Comparison of ENCODE assay signal across 10 cellular contexts in genomic region chr2:164842624-164842966, GRCh38. TPM values are rescaled to one million over a fixed set of nuclear protein-coding genes. Genes with fewer than 3 reads are reported as not detected.
DNase-seq lines count a peak whose midpoint lies in the region; ATAC-seq and TF ChIP-seq lines count a peak whose summit lies in the region.
"Had no signal": no experiment of that assay in that cellular context is flagged by ENCODE, and none has a peak within 500 bp of the region (broad histone marks: within the 10 kb centered on the region; RNA-seq: fewer than 3 reads in every experiment).

No MANE protein-coding gene starts in this region.

- H3K36me3 ChIP-seq in cardiac muscle cell (no peaks in the 10 kb centered on the region), mucosa of rectum (ENCODE audit: control insufficient read depth in 2 of 2, insufficient read depth in 2 of 2, low read length in 2 of 2) (no peaks in the 10 kb centered on the region), upper lobe of left lung (no peaks in the 10 kb centered on the region)

- TF ChIP-seq EP300 in upper lobe of left lung (IDR thresholded peaks at IDR 0.05) = no peak

- no peaks in the 10 kb centered on the region for H3K9me3 ChIP-seq in cardiac muscle cell (ENCODE audit: low read depth)
- no peaks in the 10 kb centered on the region for H3K9me3 ChIP-seq in mucosa of rectum (ENCODE audit: control insufficient read depth in 2 of 2, low read length in 2 of 2)
- no peaks in the 10 kb centered on the region for H3K9me3 ChIP-seq in upper lobe of left lung

- peak overlapping the region in 1 of 2 donors; percentile 93 for H3K9ac ChIP-seq in mucosa of rectum (ENCODE audit: low read depth in 1 of 2, low read length in 2 of 2)

- TF ChIP-seq CTCF in cardiac muscle cell (IDR thresholded peaks at IDR 0.05; ENCODE audit: low read depth, low read length) = no peak
- TF ChIP-seq CTCF in upper lobe of left lung (IDR thresholded peaks at IDR 0.05) = no peak

- H3K4me1 ChIP-seq in cardiac muscle cell (ENCODE audit: low read depth) (peaks cover 19% of the 10 kb centered on the region), mucosa of rectum (ENCODE audit: control insufficient read depth in 2 of 2, insufficient read depth in 2 of 2, low read length in 2 of 2) (peaks cover 8 to 14% of the 10 kb centered on the region in 2 donors), upper lobe of left lung (peaks cover 6 to 28% (median 16%) of the 10 kb centered on the region in 4 donors)

- TF ChIP-seq POLR2A in upper lobe of left lung (IDR thresholded peaks at IDR 0.05) = no peak

- intact Hi-C loops in cardiac septum (cut with DNase I) (no loop called here), posterior vena cava (cut with DNase I) (loop anchor here in 1 of 2 donors (5.0 kb wide), 1 partner anchor 105 kb away; no protein-coding TSS in a partner anchor)

- ATAC-seq in upper lobe of left lung (ENCODE audit: low FRiP score in 2 of 2) = no peak

- H3K27me3 ChIP-seq in cardiac muscle cell (no peaks in the 10 kb centered on the region), mucosa of rectum (ENCODE audit: control insufficient read depth in 2 of 2, insufficient read depth in 2 of 2, low read length in 2 of 2) (no peaks in the 10 kb centered on the region), upper lobe of left lung (no peaks in the 10 kb centered on the region)

- 48 to 58% methylated on average over 8 of the region's 8 CpGs for WGBS in upper lobe of left lung, 2 donors

- H3K4me3 ChIP-seq in cardiac muscle cell (peak overlapping the region; percentile 92), mucosa of rectum (ENCODE audit: low read length in 2 of 2) (peak overlapping the region; percentile 77 to 88), upper lobe of left lung (peak overlapping the region in 3 of 4 donors; percentile 72 to 86 (median 83))

- DNase-seq in cardiac muscle cell (ENCODE audit: low read depth in 1 of 2, low spot score in 1 of 2) = no peak
- no peak for DNase-seq in cardiac septum (ENCODE audit: low spot score)
- DNase-seq in upper lobe of left lung = no peak
- DNase-seq in activated CD4-positive, CD25-positive, alpha-beta regulatory T cell treated with anti-CD3 and anti-CD28 coated beads, Interleukin-2, amount 50 U/mL, for 72 hours = no peak
- DNase-seq in posterior vena cava (ENCODE audit: low spot score) = no peak
- no peak for DNase-seq in NCI-H774 (lab: John Stamatoyannopoulos, UW)
- DNase-seq: NCI-H1436 treated with DMSO at 0.1 percent for 48 hours, SIG-M5 had no signal

- H3K27ac ChIP-seq in cardiac muscle cell = no peak overlapping the region
- peak overlapping the region; percentile 76 for H3K27ac ChIP-seq in cingulate gyrus (ENCODE audit: low read depth, low read length)
- peak overlapping the region in 1 of 2 donors; percentile 95 for H3K27ac ChIP-seq in mucosa of rectum (ENCODE audit: low read depth in 2 of 2, low read length in 2 of 2)
- H3K27ac ChIP-seq in upper lobe of left lung = peak overlapping the region; percentile 96 to 99 (median 98)

RNA-seq across cellular contexts. Expression of gene COBLL1, which starts 1.0 kb away (rescaled TPM):
- total RNA-seq in cardiac muscle cell (12.0 and 33.5 TPM in 2 replicates), cardiac septum (15.0 TPM), upper lobe of left lung (100 to 1,000 TPM in 2 of 6 donors, 10 to 100 TPM in 4; 64.3 to 128 (median 90.1) TPM), posterior vena cava (10 to 100 TPM; 76.9 to 92.6 TPM)
- 19.6 and 30.6 TPM in 2 replicates for polyA plus RNA-seq in cardiac muscle cell
